Comparison of ENCODE assay signal across 7 cellular contexts in genomic region chr14:105591792-105592341, GRCh38.
DNase-seq lines count a peak whose midpoint lies in the region; ATAC-seq, FAIRE-seq and TF ChIP-seq lines count a peak whose summit lies in the region.
"Not testable (repeated sequence)": the region's sequence is repeated elsewhere in the genome, so short reads cannot be mapped to it uniquely, and the experiment has no call there.

No MANE protein-coding gene starts in this region.

- peak overlapping the region in 1 of 4 donors; percentile 73 for H3K27ac ChIP-seq in Peyer's patch
- not testable (repeated sequence) for H3K27ac ChIP-seq in spleen; aorta (ENCODE audit: low read depth in 1 of 2, low read length in 2 of 2)

- not testable (repeated sequence) for TF ChIP-seq POLR2A in GM12891 (IDR thresholded peaks at IDR 0.05; ENCODE audit: low read depth, low read length); Peyer's patch (IDR thresholded peaks at IDR 0.05); spleen (IDR thresholded peaks at IDR 0.05)

- H3K36me3 Mint-ChIP-seq in activated T-cell treated with anti-CD3 and anti-CD28 coated beads, Interleukin-2, amount 50 U/mL, for 24 hours (ENCODE audit: low read depth); naive B cell: not testable (repeated sequence)

- not testable (repeated sequence) for H3K27ac Mint-ChIP-seq in activated T-cell treated with anti-CD3 and anti-CD28 coated beads, Interleukin-2, amount 50 U/mL, for 24 hours; naive B cell

- H3K4me3 Mint-ChIP-seq in activated T-cell treated with anti-CD3 and anti-CD28 coated beads, Interleukin-2, amount 50 U/mL, for 24 hours; naive B cell: not testable (repeated sequence)

- WGBS in spleen, 5 donors, result 79 to 89% (median 81%) methylated on average over 2 to 27 of the region's 27 CpGs
- WGBS in aorta, 2 donors, result 92 to 95% methylated on average over 20 to 27 of the region's 27 CpGs

- not testable (repeated sequence) for H3K9me3 ChIP-seq in Peyer's patch; spleen; aorta (ENCODE audit: control insufficient read depth, low read length)

- peak; percentile 85 for FAIRE-seq in GM12891 (lab: Jason Lieb, UNC)

- ATAC-seq in esophagus mucosa (peak; percentile 6), naive B cell (ENCODE audit: low read depth in 2 of 2) (peak; percentile 27 to 59)
- not testable (repeated sequence) for ATAC-seq in aorta (ENCODE audit: low FRiP score)

- H3K27me3 Mint-ChIP-seq in activated T-cell treated with anti-CD3 and anti-CD28 coated beads, Interleukin-2, amount 50 U/mL, for 24 hours; naive B cell: not testable (repeated sequence)

- intact Hi-C loops in spleen (cut with DNase I; ENCODE audit: low total_unique reads); aorta (cut with DNase I): not testable (repeated sequence)

- H3K4me3 ChIP-seq in Peyer's patch; spleen; aorta (ENCODE audit: low read length in 2 of 2): not testable (repeated sequence)

- H3K9me3 Mint-ChIP-seq in activated T-cell treated with anti-CD3 and anti-CD28 coated beads, Interleukin-2, amount 50 U/mL, for 24 hours; naive B cell: not testable (repeated sequence)

- DNase-seq in GM12891 (ENCODE audit: insufficient read length, low spot score); naive B cell: not testable (repeated sequence)
- DNase-seq in Peyer's patch, result peak in 2 of 3 donors; percentile 58 to 66
- peak; percentile 24 for DNase-seq in activated T-cell treated with anti-CD3 and anti-CD28 coated beads, Interleukin-2, amount 50 U/mL, for 24 hours
- peak; percentile 60 for DNase-seq in spleen
- peak; percentile 33 to 51 for DNase-seq in aorta

- not testable (repeated sequence) for TF ChIP-seq CTCF in Peyer's patch (IDR thresholded peaks at IDR 0.05); spleen (IDR thresholded peaks at IDR 0.05 in 8 of 11, conservative IDR thresholded peaks at IDR 0.05 in 3 of 11)

- not testable (repeated sequence) for H3K27me3 ChIP-seq in Peyer's patch; spleen (replicated peaks in 1 of 7); aorta (ENCODE audit: control insufficient read depth in 1 of 2, insufficient read depth in 2 of 2, low read length in 1 of 2)

- not testable (repeated sequence) for H3K4me1 Mint-ChIP-seq in activated T-cell treated with anti-CD3 and anti-CD28 coated beads, Interleukin-2, amount 50 U/mL, for 24 hours (ENCODE audit: low read depth)
- peaks cover 3 to 18% (median 12%) of the 10 kb centered on the region in 3 donors for H3K4me1 Mint-ChIP-seq in naive B cell

- H3K4me1 ChIP-seq in Peyer's patch; spleen; aorta (ENCODE audit: control insufficient read depth in 1 of 2, insufficient read depth in 2 of 2, low read length in 2 of 2): not testable (repeated sequence)

- H3K36me3 ChIP-seq in Peyer's patch; spleen; aorta (ENCODE audit: control insufficient read depth in 1 of 2, insufficient read depth in 2 of 2, low read length in 1 of 2): not testable (repeated sequence)
